ENCODE assay signal across 2 cellular contexts in genomic region chr15:41350057-41350717, GRCh38.
TF ChIP-seq lines count a peak whose summit lies in the region.

No MANE protein-coding gene starts in this region.

TF ChIP-seq in HepG2, 621 proteins besides CTCF, POLR2A, EP300 and RAD21:
- no peak for TF ChIP-seq POGZ (CRISPR knock-in tag; IDR thresholded peaks at IDR 0.05)
- peak; percentile 34; the same call in 1 of the 2 replicates for TF ChIP-seq ZNF652 (CRISPR knock-in tag; IDR thresholded peaks at IDR 0.05; ENCODE audit: borderline replicate concordance, low read depth)
- TF ChIP-seq ZNF512B (CRISPR knock-in tag; IDR thresholded peaks at IDR 0.05; ENCODE audit: borderline replicate concordance), result no peak
- no peak for TF ChIP-seq FOXO4 (CRISPR knock-in tag; conservative IDR thresholded peaks at IDR 0.05)

TF ChIP-seq in K562, 482 proteins besides CTCF, POLR2A, EP300 and RAD21:
- no peak for TF ChIP-seq TRIM28 (IDR thresholded peaks at IDR 0.05)
- TF ChIP-seq PBX2 (CRISPR knock-in tag; IDR thresholded peaks at IDR 0.05; ENCODE audit: low read depth), result no peak
- TF ChIP-seq PBX2 (tag; conservative IDR thresholded peaks at IDR 0.05; ENCODE audit: low read depth), result peak; percentile 76
